1 cellular context compared by ENCODE assay signal in the genomic region with DNA sequence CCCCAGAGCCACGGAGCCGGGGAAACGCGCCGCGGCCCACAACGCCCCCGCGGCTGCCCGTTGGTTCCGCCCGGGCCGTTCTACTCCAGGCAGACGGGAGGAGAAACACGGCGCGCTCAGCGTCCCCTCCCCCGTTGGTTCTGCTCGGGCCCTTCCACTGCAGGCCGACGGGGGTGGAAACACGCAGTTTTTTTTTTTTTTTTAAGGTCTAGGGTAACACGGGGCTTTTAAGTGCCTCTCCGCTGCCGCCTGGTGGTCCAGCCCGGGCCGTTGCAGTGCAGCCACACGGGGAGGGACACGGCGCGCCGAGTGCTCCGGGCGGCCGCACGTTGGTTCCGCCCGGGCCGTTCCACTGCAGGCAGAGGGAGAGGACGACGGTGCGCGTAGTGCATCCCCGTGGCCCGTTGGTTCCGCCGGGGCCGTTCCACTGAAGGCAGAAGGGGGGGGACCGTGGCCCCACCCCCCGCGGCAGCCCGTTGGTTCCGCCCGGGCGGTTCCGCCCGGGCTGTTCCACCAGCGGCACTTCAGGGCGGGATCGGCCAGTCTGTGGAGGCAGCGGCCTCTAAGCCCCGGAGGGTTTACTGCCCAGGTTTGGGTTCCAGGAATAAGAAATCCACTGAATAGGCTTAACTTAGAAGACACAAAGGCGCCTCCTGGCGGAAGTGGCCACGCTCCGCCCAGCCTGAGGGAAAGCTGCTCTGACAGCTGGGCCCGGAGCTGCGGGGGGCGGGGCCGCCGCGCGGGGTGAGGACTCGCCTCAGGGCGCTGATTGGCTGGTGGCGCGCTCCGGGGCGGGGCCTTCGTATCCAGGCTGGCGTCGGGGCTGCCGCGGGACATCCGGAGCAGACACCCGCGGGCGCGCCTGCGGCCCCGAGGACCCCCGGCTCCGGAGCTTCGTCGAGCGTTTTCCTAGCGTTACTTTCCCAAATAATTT.
TF ChIP-seq lines count a peak whose summit lies in the region.

A gene (minus strand): TSS at position 82 of the 934 bp plus-strand sequence. CDS start 16,096 bp downstream, outside the sequence.

TF ChIP-seq in GM12878, 131 proteins besides CTCF, POLR2A, EP300 and RAD21 (continued from another document):
- TF ChIP-seq, protein P1, sequence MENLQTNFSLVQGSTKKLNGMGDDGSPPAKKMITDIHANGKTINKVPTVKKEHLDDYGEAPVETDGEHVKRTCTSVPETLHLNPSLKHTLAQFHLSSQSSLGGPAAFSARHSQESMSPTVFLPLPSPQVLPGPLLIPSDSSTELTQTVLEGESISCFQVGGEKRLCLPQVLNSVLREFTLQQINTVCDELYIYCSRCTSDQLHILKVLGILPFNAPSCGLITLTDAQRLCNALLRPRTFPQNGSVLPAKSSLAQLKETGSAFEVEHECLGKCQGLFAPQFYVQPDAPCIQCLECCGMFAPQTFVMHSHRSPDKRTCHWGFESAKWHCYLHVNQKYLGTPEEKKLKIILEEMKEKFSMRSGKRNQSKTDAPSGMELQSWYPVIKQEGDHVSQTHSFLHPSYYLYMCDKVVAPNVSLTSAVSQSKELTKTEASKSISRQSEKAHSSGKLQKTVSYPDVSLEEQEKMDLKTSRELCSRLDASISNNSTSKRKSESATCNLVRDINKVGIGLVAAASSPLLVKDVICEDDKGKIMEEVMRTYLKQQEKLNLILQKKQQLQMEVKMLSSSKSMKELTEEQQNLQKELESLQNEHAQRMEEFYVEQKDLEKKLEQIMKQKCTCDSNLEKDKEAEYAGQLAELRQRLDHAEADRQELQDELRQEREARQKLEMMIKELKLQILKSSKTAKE (IDR thresholded peaks at IDR 0.05; ENCODE audit: low read depth, poor library complexity, severe bottlenecking) = peak; percentile 30
- 0 out of 2 replicates have a peak, but pooled peaks have one; percentile 49 for TF ChIP-seq NFIC (IDR thresholded peaks at IDR 0.05; ENCODE audit: low read depth, low read length)
- TF ChIP-seq ATF7 (IDR thresholded peaks at IDR 0.05; ENCODE audit: low read depth) = peak; percentile 98
- TF ChIP-seq, protein P2, sequence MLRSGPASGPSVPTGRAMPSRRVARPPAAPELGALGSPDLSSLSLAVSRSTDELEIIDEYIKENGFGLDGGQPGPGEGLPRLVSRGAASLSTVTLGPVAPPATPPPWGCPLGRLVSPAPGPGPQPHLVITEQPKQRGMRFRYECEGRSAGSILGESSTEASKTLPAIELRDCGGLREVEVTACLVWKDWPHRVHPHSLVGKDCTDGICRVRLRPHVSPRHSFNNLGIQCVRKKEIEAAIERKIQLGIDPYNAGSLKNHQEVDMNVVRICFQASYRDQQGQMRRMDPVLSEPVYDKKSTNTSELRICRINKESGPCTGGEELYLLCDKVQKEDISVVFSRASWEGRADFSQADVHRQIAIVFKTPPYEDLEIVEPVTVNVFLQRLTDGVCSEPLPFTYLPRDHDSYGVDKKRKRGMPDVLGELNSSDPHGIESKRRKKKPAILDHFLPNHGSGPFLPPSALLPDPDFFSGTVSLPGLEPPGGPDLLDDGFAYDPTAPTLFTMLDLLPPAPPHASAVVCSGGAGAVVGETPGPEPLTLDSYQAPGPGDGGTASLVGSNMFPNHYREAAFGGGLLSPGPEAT (IDR thresholded peaks at IDR 0.05; ENCODE audit: low read depth) = peak; percentile 79
- 0 out of 4 replicates have a peak, but pooled peaks of 1 of the 2 experiments have one; percentile 7 for TF ChIP-seq SRF (IDR thresholded peaks at IDR 0.05; ENCODE audit: low read depth in 2 of 2, low read length in 2 of 2)
- TF ChIP-seq ZNF384 (IDR thresholded peaks at IDR 0.05; ENCODE audit: borderline replicate concordance, low read depth, low read length) = peak; percentile 66
